Comparison of ENCODE assay signal across 9 cellular contexts in genomic region chr3:52456169-52456799, GRCh38. TPM values are rescaled to one million over a fixed set of nuclear protein-coding genes. Genes with fewer than 3 reads are reported as not detected.
A peak's percentile ranks its signal among the peaks of the same experiment; 100 is the strongest.
DNase-seq lines count a peak whose midpoint lies in the region; ATAC-seq and TF ChIP-seq lines count a peak whose summit lies in the region.
"Had no signal": no experiment of that assay in that cellular context is flagged by ENCODE, and none has a peak within 500 bp of the region (broad histone marks: within the 10 kb centered on the region; RNA-seq: fewer than 3 reads in every experiment).

No MANE protein-coding gene starts in this region.

- 5 to 9% (median 7%) methylated on average over 13 of the region's 13 CpGs for WGBS in heart left ventricle, 4 donors

- no peaks in the 10 kb centered on the region for H3K9me3 Mint-ChIP-seq in activated naive CD4-positive, alpha-beta T cell treated with anti-CD3 and anti-CD28 coated beads, Interleukin-2, amount 10 ng/mL, durations not matched to agents 7 days and 5 days

- H3K4me1 ChIP-seq in heart left ventricle (peaks cover 0 to 33% (median 22%) of the 10 kb centered on the region in 12 donors), rectal smooth muscle tissue (ENCODE audit: control insufficient read depth, insufficient read depth, low read length) (peaks cover 13% of the 10 kb centered on the region)

- H3K27me3 ChIP-seq in heart left ventricle: no peaks in the 10 kb centered on the region
- H3K27me3 ChIP-seq in rectal smooth muscle tissue (ENCODE audit: control insufficient read depth, insufficient read depth, low read length): no peaks in the 10 kb centered on the region

- peaks cover 0 to 49% (median 40%) of the 10 kb centered on the region in 9 donors for H3K36me3 ChIP-seq in heart left ventricle
- H3K36me3 ChIP-seq in rectal smooth muscle tissue (ENCODE audit: control insufficient read depth, insufficient read depth, low read length): peaks cover 20% of the 10 kb centered on the region

- peaks cover 42% of the 10 kb centered on the region for H3K4me1 Mint-ChIP-seq in activated naive CD4-positive, alpha-beta T cell treated with anti-CD3 and anti-CD28 coated beads, Interleukin-2, amount 10 ng/mL, durations not matched to agents 7 days and 5 days

- TF ChIP-seq CTCF in heart left ventricle (IDR thresholded peaks at IDR 0.05): no peak

- H3K4me3 ChIP-seq in heart left ventricle: peak overlapping the region; percentile 57 to 92 (median 81)
- H3K4me3 ChIP-seq in rectal smooth muscle tissue (ENCODE audit: low read length): peak overlapping the region; percentile 78

- intact Hi-C loops in Right ventricle myocardium inferior (cut with DNase I): loop anchor here (5.0 kb wide), 2 partner anchors 81 to 231 kb away; partner anchors contain the start of genes GNL3, PBRM1 and UQCC5
- intact Hi-C loops in cardiac septum (cut with DNase I): no loop called here
- intact Hi-C loops in heart left ventricle (cut with DNase I): loop anchor here in 2 of 10 donors (5.0 to 10.0 kb wide), 2 partner anchors 81 to 229 kb away; partner anchors contain the start of genes GNL3 (in 1 of the 2), PBRM1 (in 1 of the 2) and UQCC5 (in 1 of the 2)

- H3K27ac ChIP-seq in heart left ventricle: peak overlapping the region; percentile 85 to 99 (median 94)
- H3K27ac ChIP-seq in rectal smooth muscle tissue (ENCODE audit: low read depth, low read length): peak overlapping the region; percentile 83

- peak; percentile 70 for DNase-seq in Right ventricle myocardium inferior (ENCODE audit: missing footprints)
- DNase-seq in cardiac septum (ENCODE audit: low spot score): no peak
- DNase-seq in activated naive CD4-positive, alpha-beta T cell treated with anti-CD3 and anti-CD28 coated beads, Interleukin-2, amount 10 ng/mL, durations not matched to agents 7 days and 5 days: no peak
- peak in 4 of 5 donors; percentile 36 to 66 (median 56) for DNase-seq in heart left ventricle
- DNase-seq in NCI-H510A treated with DMSO at 0.1 percent for 48 hours (lab: John Stamatoyannopoulos, UW): no peak
- DNase-seq in NCI-H2196 (lab: John Stamatoyannopoulos, UW; ENCODE audit: unreplicated experiment): no peak

- H3K4me3 Mint-ChIP-seq in activated naive CD4-positive, alpha-beta T cell treated with anti-CD3 and anti-CD28 coated beads, Interleukin-2, amount 10 ng/mL, durations not matched to agents 7 days and 5 days: peak overlapping the region; percentile 85

- H3K27ac Mint-ChIP-seq in activated naive CD4-positive, alpha-beta T cell treated with anti-CD3 and anti-CD28 coated beads, Interleukin-2, amount 10 ng/mL, durations not matched to agents 7 days and 5 days: peak overlapping the region; percentile 91

- H3K36me3 Mint-ChIP-seq in activated naive CD4-positive, alpha-beta T cell treated with anti-CD3 and anti-CD28 coated beads, Interleukin-2, amount 10 ng/mL, durations not matched to agents 7 days and 5 days: peaks cover 28% of the 10 kb centered on the region

- no peaks in the 10 kb centered on the region for H3K9me3 ChIP-seq in heart left ventricle

- peak overlapping the region; percentile 71 for H3K9ac ChIP-seq in rectal smooth muscle tissue (ENCODE audit: low read length)

- TF ChIP-seq POLR2A in heart left ventricle (IDR thresholded peaks at IDR 0.05): no peak

- CTCF ChIA-PET in activated naive CD4-positive, alpha-beta T cell treated with anti-CD3 and anti-CD28 coated beads, Interleukin-2, amount 10 ng/mL, durations not matched to agents 7 days and 5 days (lab: Charles Lee): interaction anchor here (4.1 kb wide), 1 partner anchor 9 kb away, joined by 25 read pairs; the partner anchor contains the start of gene SEMA3G

- H3K27me3 Mint-ChIP-seq in activated naive CD4-positive, alpha-beta T cell treated with anti-CD3 and anti-CD28 coated beads, Interleukin-2, amount 10 ng/mL, durations not matched to agents 7 days and 5 days: no peaks in the 10 kb centered on the region

- ATAC-seq in Right ventricle myocardium inferior: peak; percentile 13
- ATAC-seq in heart left ventricle: peak in 3 of 4 donors; percentile 3 to 5 (median 4)
- no peak for ATAC-seq in GM21360 (IDR thresholded peaks at IDR 0.05; ENCODE audit: unreplicated experiment)

RNA-seq across cellular contexts. Expression of gene NISCH, which starts 0.9 kb away (rescaled TPM):
- total RNA-seq in Right ventricle myocardium inferior: 45.6 TPM
- 59.1 TPM for total RNA-seq in cardiac septum
- 10 to 100 TPM; 29.5 to 56.2 (median 43.9) TPM for total RNA-seq in heart left ventricle
- polyA plus RNA-seq in heart left ventricle: 10 to 100 TPM; 28.8 to 30.2 TPM

RNA-seq across cellular contexts. Expression of gene TNNC1, which starts 2.4 kb away (rescaled TPM):
- total RNA-seq in Right ventricle myocardium inferior: 9,051 TPM
- 8,054 TPM for total RNA-seq in cardiac septum
- total RNA-seq in heart left ventricle: over 10,000 TPM in 2 of 9 donors, 1,000 to 10,000 TPM in 7; 4,301 to 15,255 (median 8,364) TPM
- polyA plus RNA-seq in heart left ventricle: over 10,000 TPM in 1 of 2 donors, 1,000 to 10,000 TPM in 1; 6,829 to 20,003 TPM
- total RNA-seq: lung microvascular endothelial cell had no signal

RNA-seq across cellular contexts. Expression of gene SEMA3G, which starts 11.4 kb away (rescaled TPM):
- total RNA-seq in Right ventricle myocardium inferior: 12.3 TPM
- total RNA-seq in cardiac septum: 15.3 TPM
- 10 to 100 TPM; 13.4 to 29.0 (median 14.4) TPM for total RNA-seq in heart left ventricle
- polyA plus RNA-seq in heart left ventricle: 10 to 100 TPM; 11.4 to 19.6 TPM

RNA-seq across cellular contexts. Expression of gene STAB1, which starts 38.9 kb away (rescaled TPM):
- total RNA-seq in Right ventricle myocardium inferior: 88.1 TPM
- 52.2 TPM for total RNA-seq in cardiac septum
- total RNA-seq in heart left ventricle: 100 to 1,000 TPM in 2 of 9 donors, 10 to 100 TPM in 7; 34.1 to 351 (median 50.6) TPM
- 10 to 100 TPM; 41.0 to 79.1 TPM for polyA plus RNA-seq in heart left ventricle

RNA-seq across cellular contexts. Expression of gene PHF7, which starts 45.8 kb away (rescaled TPM):
- 13.7 TPM for total RNA-seq in Right ventricle myocardium inferior
- total RNA-seq in cardiac septum: 17.5 TPM
- 10 to 100 TPM; 10.8 to 27.6 (median 16.4) TPM for total RNA-seq in heart left ventricle
- 1 to 10 TPM; 4.0 to 4.2 TPM for polyA plus RNA-seq in heart left ventricle

Comparison
In these comparisons a context has a peak if more than half of its experiments do, and no peak if none do; other contexts are left out.
1. DNase-seq: peak in Right ventricle myocardium inferior (single experiment) and heart left ventricle (4 of 5); none in cardiac septum (single experiment), activated naive CD4-positive, alpha-beta T cell treated with anti-CD3 and anti-CD28 coated beads, Interleukin-2, amount 10 ng/mL, durations not matched to agents 7 days and 5 days (single experiment), NCI-H510A treated with DMSO at 0.1 percent for 48 hours (single experiment) and NCI-H2196 (single experiment).